ENCODE assay signal across 19 cellular contexts in genomic region chr5:157524887-157525286, GRCh38. TPM values are rescaled to one million over a fixed set of nuclear protein-coding genes. Genes with fewer than 3 reads are reported as not detected.
DNase-seq lines count a peak whose midpoint lies in the region; ATAC-seq, FAIRE-seq and TF ChIP-seq lines count a peak whose summit lies in the region.
"Had no signal": no experiment of that assay in that cellular context is flagged by ENCODE, and none has a peak within 500 bp of the region (broad histone marks: within the 10 kb centered on the region; RNA-seq: fewer than 3 reads in every experiment).

No MANE protein-coding gene starts in this region.

- H3K9me3 ChIP-seq in K562 (replicated peaks; ENCODE audit: control insufficient read depth, insufficient read depth, low read depth, low read length) (no peaks in the 10 kb centered on the region), neural progenitor cell (ENCODE audit: low read depth) (no peaks in the 10 kb centered on the region)
- H3K9me3 ChIP-seq: BLaER1 treated with 17β-estradiol and CSF1 and Interleukin-3, amounts not matched to agents 10 nM and 100 nM; Peyer's patch had no signal

- H3K27ac Mint-ChIP-seq in T-helper 1 cell treated with Interleukin-12 subunit alpha and Interleukin-12 subunit beta and Interleukin-4 antibody, amounts not matched to agents 30 μg/mL and 1 μg/mL, for 36 hours, result peak overlapping the region; percentile 52
- peak overlapping the region; percentile 37 for H3K27ac Mint-ChIP-seq in neural progenitor cell

- TF ChIP-seq RAD21 in K562 (CRISPR knock-in tag; conservative IDR thresholded peaks at IDR 0.05 in 1 of 2, IDR thresholded peaks at IDR 0.05 in 1 of 2), result no peak

- H3K27ac ChIP-seq in K562 (ENCODE audit: extremely low read depth, low read depth, low read length) (no peak overlapping the region), neural progenitor cell (no peak overlapping the region)
- H3K27ac ChIP-seq: 22Rv1; BLaER1 treated with 17β-estradiol and CSF1 and Interleukin-3, amounts not matched to agents 10 nM and 100 nM had no signal

- no peak for TF ChIP-seq EP300 in K562 (IDR thresholded peaks at IDR 0.05; ENCODE audit: low read length)

- H3K9me3 Mint-ChIP-seq in T-helper 1 cell treated with Interleukin-12 subunit alpha and Interleukin-12 subunit beta and Interleukin-4 antibody, amounts not matched to agents 30 μg/mL and 1 μg/mL, for 36 hours, result no peaks in the 10 kb centered on the region
- H3K9me3 Mint-ChIP-seq in neural progenitor cell, result no peaks in the 10 kb centered on the region
- H3K9me3 Mint-ChIP-seq: H9 had no signal

- FAIRE-seq in K562 (lab: Jason Lieb, UNC), result no peak
- FAIRE-seq in urothelium cell line (lab: Jason Lieb, UNC), result peak; percentile 55

- H3K36me3 ChIP-seq in K562 (ENCODE audit: control insufficient read depth, insufficient read depth, low read length) (no peaks in the 10 kb centered on the region), neural progenitor cell (no peaks in the 10 kb centered on the region)
- H3K36me3 ChIP-seq: Peyer's patch had no signal

- POLR2A ChIA-PET in K562 (lab: Yijun Ruan, JAX), result interaction anchor here (0.6 to 2.7 kb wide), 3 partner anchors 9 to 32 kb away, joined by 3 to 13 read pairs (median 4); no protein-coding TSS in a partner anchor

- BruUV-seq in K562 (replicated peaks; lab: Mats Ljungman, UMichigan), result no TSS peak

- no peaks in the 10 kb centered on the region for H3K79me2 ChIP-seq in K562 (ENCODE audit: control insufficient read depth, insufficient read depth, low read length)
- H3K79me2 ChIP-seq in neural progenitor cell (ENCODE audit: low read depth), result no peaks in the 10 kb centered on the region

- WGBS in K562 (ENCODE audit: insufficient coverage, low coverage, missing lambda C conversion rate), result 45% methylated on average over 4 of the region's 4 CpGs

- H3K27me3 ChIP-seq in K562 (ENCODE audit: control insufficient read depth in 2 of 2, insufficient read depth in 2 of 2, low read length in 2 of 2) (peaks cover 0 to 7% of the 10 kb centered on the region in 2 experiments; a peak in 2 of 5 replicates), neural progenitor cell (no peaks in the 10 kb centered on the region)
- H3K27me3 ChIP-seq: BLaER1 treated with 17β-estradiol and CSF1 and Interleukin-3, amounts not matched to agents 10 nM and 100 nM; Peyer's patch had no signal

- peaks cover 68% of the 10 kb centered on the region for H3K4me1 Mint-ChIP-seq in T-helper 1 cell treated with Interleukin-12 subunit alpha and Interleukin-12 subunit beta and Interleukin-4 antibody, amounts not matched to agents 30 μg/mL and 1 μg/mL, for 36 hours (ENCODE audit: low read depth)
- H3K4me1 Mint-ChIP-seq in neural progenitor cell, result peaks cover 16% of the 10 kb centered on the region

- no peaks in the 10 kb centered on the region for H3F3A ChIP-seq in neural progenitor cell (ENCODE audit: low read depth)

- no peaks in the 10 kb centered on the region for H3K9me1 ChIP-seq in K562 (ENCODE audit: control insufficient read depth, insufficient read depth, low read length)

- CTCF ChIA-PET in K562 (lab: Yijun Ruan, JAX; ENCODE audit: low intra/inter-chr PET ratio), result no interaction called here

- no peaks in the 10 kb centered on the region for H4K20me1 ChIP-seq in K562 (replicated peaks; ENCODE audit: control insufficient read depth, insufficient read depth, low read length)
- H4K20me1 ChIP-seq in neural progenitor cell (ENCODE audit: low read depth), result peaks cover 6% of the 10 kb centered on the region
- H4K20me1 ChIP-seq: BLaER1 treated with 17β-estradiol and CSF1 and Interleukin-3, amounts not matched to agents 10 nM and 100 nM had no signal

- no peaks in the 10 kb centered on the region for H3K27me3 Mint-ChIP-seq in T-helper 1 cell treated with Interleukin-12 subunit alpha and Interleukin-12 subunit beta and Interleukin-4 antibody, amounts not matched to agents 30 μg/mL and 1 μg/mL, for 36 hours (ENCODE audit: low read depth)
- H3K27me3 Mint-ChIP-seq in neural progenitor cell (ENCODE audit: insufficient read depth, low read depth), result peaks cover 6% of the 10 kb centered on the region

- H3K4me2 ChIP-seq in K562 (ENCODE audit: insufficient read depth, low read length) (no peak overlapping the region), neural progenitor cell (no peak overlapping the region)
- H3K4me2 ChIP-seq: BLaER1 treated with 17β-estradiol and CSF1 and Interleukin-3, amounts not matched to agents 10 nM and 100 nM had no signal

- H3K4me1 ChIP-seq in K562 (replicated peaks in 1 of 2; ENCODE audit: control insufficient read depth in 2 of 2, insufficient read depth in 2 of 2, low read length in 2 of 2) (no peaks in the 10 kb centered on the region), neural progenitor cell (peaks cover 10% of the 10 kb centered on the region)

- DNase-seq in T-helper 1 cell (no peak), K562 (ENCODE audit: extremely low read depth in 1 of 4, low spot score in 3 of 4) (no peak), neural progenitor cell (ENCODE audit: low spot score) (no peak), urothelium cell line (ENCODE audit: low spot score) (no peak)
- no peak for DNase-seq in activated CD8-positive, alpha-beta memory T cell treated with anti-CD3 and anti-CD28 coated beads for 24 hours
- no peak for DNase-seq in activated naive CD4-positive, alpha-beta T cell treated with anti-CD3 and anti-CD28 coated beads, Interleukin-2, amount 50 U/mL, for 16 hours
- DNase-seq: DMS53, H9, IMR-90, MV-4-11, NCI-H1417 treated with DMSO at 0.1 percent for 48 hours, NCI-H2029, NCI-H510A treated with DMSO at 0.1 percent for 48 hours, Peyer's patch, Right ventricle myocardium superior had no signal

- in situ Hi-C loops in K562 (cut with MboI), result no loop called here

- intact Hi-C loops in K562 (cut with micrococcal nuclease), result no loop called here

- H3K4me3 ChIP-seq in K562 (no peak overlapping the region), neural progenitor cell (no peak overlapping the region)
- H3K4me3 ChIP-seq: BLaER1 treated with 17β-estradiol and CSF1 and Interleukin-3, amounts not matched to agents 10 nM and 100 nM; Peyer's patch had no signal

- no peak overlapping the region for H3K4me3 Mint-ChIP-seq in T-helper 1 cell treated with Interleukin-12 subunit alpha and Interleukin-12 subunit beta and Interleukin-4 antibody, amounts not matched to agents 30 μg/mL and 1 μg/mL, for 36 hours
- H3K4me3 Mint-ChIP-seq in neural progenitor cell, result no peak overlapping the region
- H3K4me3 Mint-ChIP-seq: H9 had no signal

- no peak for ATAC-seq in K562
- ATAC-seq in GM21528 (IDR thresholded peaks at IDR 0.05; ENCODE audit: low FRiP score, unreplicated experiment), result no peak

- H2AFZ ChIP-seq in K562 (ENCODE audit: low read depth, low read length), result no peak overlapping the region
- H2AFZ ChIP-seq in neural progenitor cell (replicated peaks), result no peak overlapping the region

- TF ChIP-seq CTCF in K562 (IDR thresholded peaks at IDR 0.05 in 2 of 3, conservative IDR thresholded peaks at IDR 0.05 in 1 of 3; ENCODE audit: insufficient read depth in 2 of 3, low read depth in 1 of 3, low read length in 3 of 3) (no peak), neural progenitor cell (IDR thresholded peaks at IDR 0.05) (no peak)

- H3K36me3 Mint-ChIP-seq in T-helper 1 cell treated with Interleukin-12 subunit alpha and Interleukin-12 subunit beta and Interleukin-4 antibody, amounts not matched to agents 30 μg/mL and 1 μg/mL, for 36 hours (ENCODE audit: low read depth), result peaks cover 74% of the 10 kb centered on the region
- H3K36me3 Mint-ChIP-seq in neural progenitor cell, result peaks cover 15% of the 10 kb centered on the region

- H3K9ac ChIP-seq in K562 (ENCODE audit: insufficient read depth in 1 of 2, low read depth in 2 of 2, low read length in 2 of 2) (no peak overlapping the region), neural progenitor cell (no peak overlapping the region)
- H3K9ac ChIP-seq: BLaER1 treated with 17β-estradiol and CSF1 and Interleukin-3, amounts not matched to agents 10 nM and 100 nM had no signal

- no peak for TF ChIP-seq POLR2A in K562 (conservative IDR thresholded peaks at IDR 0.05)

TF ChIP-seq in K562, 482 proteins besides CTCF, POLR2A, EP300 and RAD21:
- TF ChIP-seq RBM25 (IDR thresholded peaks at IDR 0.05; ENCODE audit: low read depth, low read length, severe bottlenecking) (peak; percentile 70), ZNF507 (tag; conservative IDR thresholded peaks at IDR 0.05) (no peak)
TF ChIP-seq in K562: peak in this region for 1.

RNA-seq across cellular contexts. Expression of gene ADAM19, which starts 50.7 kb away (rescaled TPM):
- total RNA-seq in K562 (2011; cell fraction: chromatin; rRNA removed; ENCODE audit: low replicate concordance), result 0.86 and 1.3 TPM in 2 replicates
- total RNA-seq in K562 (2011; cell fraction: nucleolus; rRNA removed), result 1.3 TPM in 2 replicates
- total RNA-seq in K562 (2011; cell fraction: nucleoplasm; rRNA removed), result 0.88 and 1.6 TPM in 2 replicates
- total RNA-seq in K562 (2014; rRNA removed) (0.36 and 0.65 TPM in 2 replicates), K562 (2014; rRNA removed; fragmentation: Illumina TruSeq; extraction: Trizol) (0.38 and 0.44 TPM in 2 replicates), K562 (2015; rRNA removed; fragmentation: Illumina TruSeq; extraction: Trizol) (0.43 and 0.53 TPM in 2 replicates), K562 (2021) (1.0 and 1.1 TPM in 2 replicates), neural progenitor cell (ENCODE audit: low replicate concordance) (11.5 and 20.9 TPM in 2 replicates)
- polyA plus RNA-seq in K562 (2011; rRNA removed) (0.11 and 0.24 TPM in 2 replicates), K562 (2014; fragmentation: Illumina TruSeq; extraction: Trizol) (0.58 TPM in 2 replicates), K562 (2014; fragmentation: Nextera tagmentation; extraction: Ambion mirVana) (under 1 TPM; 0.11 to 0.24 TPM), K562 (2014; rRNA removed) (0.30 and 0.89 TPM in 2 replicates)
- 0.03 and 0.39 TPM in 2 replicates for polyA plus RNA-seq in K562 (2011; cell fraction: cytosol; rRNA removed)
- 0.17 and 0.57 TPM in 2 replicates for polyA plus RNA-seq in K562 (2011; cell fraction: nucleus; rRNA removed)
- polyA plus RNA-seq in K562 (2012), result 0.65 and 1.00 TPM in 2 replicates
- polyA minus RNA-seq in K562 (2011; rRNA and poly(A)+ RNA removed), result 0.12 and 0.67 TPM in 2 replicates
- 0.57 TPM in 1 of 2 replicates, not detected in the other for polyA minus RNA-seq in K562 (2011; cell fraction: cytosol; rRNA and poly(A)+ RNA removed)
- polyA minus RNA-seq in K562 (2011; cell fraction: nucleus; rRNA and poly(A)+ RNA removed), result 0.27 TPM in 1 of 2 replicates, not detected in the other
